Comparison of ENCODE assay signal across 20 cellular contexts in genomic region chr20:37285664-37286374, GRCh38. TPM values are rescaled to one million over a fixed set of nuclear protein-coding genes. Genes with fewer than 3 reads are reported as not detected.
DNase-seq lines count a peak whose midpoint lies in the region; FAIRE-seq and TF ChIP-seq lines count a peak whose summit lies in the region.
"Had no signal": no experiment of that assay in that cellular context is flagged by ENCODE, and none has a peak within 500 bp of the region (broad histone marks: within the 10 kb centered on the region; RNA-seq: fewer than 3 reads in every experiment).

No MANE protein-coding gene starts in this region.

- H2AFZ ChIP-seq in H1 (ENCODE audit: low read length) (no peak overlapping the region), parathyroid adenoma (peak overlapping the region; percentile 57)
- H2AFZ ChIP-seq: PC-9 had no signal

- H3K27me3 Mint-ChIP-seq in type B pancreatic cell, result no peaks in the 10 kb centered on the region

- CTCF ChIA-PET in H1 (lab: Charles Lee; ENCODE audit: partially characterized antibody), result interaction anchor here (0.8 to 8.2 kb wide), 14 partner anchors 12 to 112 kb away, joined by 3 to 91 read pairs (median 4); no protein-coding TSS in a partner anchor

- H3K14ac ChIP-seq in H1 (ENCODE audit: insufficient read length), result no peak overlapping the region

- H3K79me2 ChIP-seq in H1 (ENCODE audit: control insufficient read depth in 1 of 2, insufficient read depth in 2 of 2, low read length in 2 of 2), result peaks cover 0 to 8% of the 10 kb centered on the region in 2 experiments; a peak in 2 of 4 replicates
- peaks cover 3% of the 10 kb centered on the region for H3K79me2 ChIP-seq in parathyroid adenoma

- H2BK5ac ChIP-seq in H1 (ENCODE audit: low read depth, low read length), result no peak overlapping the region

- H3K56ac ChIP-seq in H1 (replicated peaks; ENCODE audit: insufficient read length, low read depth, low read length), result no peak overlapping the region

- H3K36me3 Mint-ChIP-seq in type B pancreatic cell, result no peaks in the 10 kb centered on the region

- H2BK20ac ChIP-seq in H1 (ENCODE audit: low read length), result no peak overlapping the region

- TF ChIP-seq RAD21 in H1 (IDR thresholded peaks at IDR 0.05 in 1 of 2, conservative IDR thresholded peaks at IDR 0.05 in 1 of 2; ENCODE audit: low read depth in 2 of 2, low read length in 2 of 2), result no peak

- H3K4me2 ChIP-seq in H1 (ENCODE audit: insufficient read depth in 1 of 2, low read depth in 2 of 2, low read length in 2 of 2) (no peak overlapping the region), parathyroid adenoma (ENCODE audit: low read length) (no peak overlapping the region)
- H3K4me2 ChIP-seq: PC-9 had no signal

- no peak for TF ChIP-seq EP300 in H1 (IDR thresholded peaks at IDR 0.05; ENCODE audit: borderline replicate concordance in 1 of 2, low read depth in 2 of 2, low read length in 2 of 2)
- no peak for TF ChIP-seq EP300 in sigmoid colon (IDR thresholded peaks at IDR 0.05)

- TF ChIP-seq POLR2A in H1 (IDR thresholded peaks at IDR 0.05; ENCODE audit: control extremely low read depth in 1 of 2, low read depth in 2 of 2, low read length in 2 of 2), result no peak
- no peak for TF ChIP-seq POLR2A in sigmoid colon (IDR thresholded peaks at IDR 0.05)

- H2AK5ac ChIP-seq in H1 (ENCODE audit: low read depth, low read length), result no peak overlapping the region

- H3K4me3 ChIP-seq in H1 (ENCODE audit: extremely low read depth in 1 of 4, insufficient read depth in 2 of 4, low read depth in 3 of 4, low read length in 4 of 4), result no peak overlapping the region
- no peak overlapping the region for H3K4me3 ChIP-seq in parathyroid adenoma (ENCODE audit: low read depth, low read length)
- no peak overlapping the region for H3K4me3 ChIP-seq in sigmoid colon
- H3K4me3 ChIP-seq: PC-9, SJCRH30 had no signal

- FAIRE-seq in H1 (lab: Jason Lieb, UNC), result no peak
- FAIRE-seq: D721Med, H54 had no signal

- peak overlapping the region; percentile 44 for H4K91ac ChIP-seq in H1 (replicated peaks; ENCODE audit: insufficient read length, low read length)

- DNase-seq in HuH-7.5 (ENCODE audit: low spot score), result peak; percentile 44
- DNase-seq in NCI-H345 (lab: John Stamatoyannopoulos, UW), result peak; percentile 76
- DNase-seq in H1 (ENCODE audit: low read depth in 1 of 2, low spot score in 2 of 2), result no peak
- no peak for DNase-seq in type B pancreatic cell (ENCODE audit: extremely low spot score, unreplicated experiment)
- no peak for DNase-seq in HPDE6-E6E7 (ENCODE audit: extremely low spot score)
- DNase-seq in sigmoid colon, result no peak
- DNase-seq: ACHN, MM.1S, NCI-H1092 treated with DMSO at 0.1 percent for 48 hours, NCI-H146, NCI-H2081, NCI-H226, NCI-H526, PC-9, SJCRH30 had no signal

- H3K23ac ChIP-seq in H1 (ENCODE audit: insufficient read length), result no peak overlapping the region

- H3K4ac ChIP-seq in H1 (replicated peaks; ENCODE audit: insufficient read length, low read depth, low read length), result no peak overlapping the region

- no peak overlapping the region for H2BK12ac ChIP-seq in H1 (ENCODE audit: low read depth, low read length)

- H4K8ac ChIP-seq in H1 (ENCODE audit: extremely low read depth, insufficient read depth, low read length), result no peak overlapping the region

- no peak overlapping the region for H3K18ac ChIP-seq in H1 (ENCODE audit: extremely low read depth, low read length)

- H3K4me3 Mint-ChIP-seq in type B pancreatic cell, result no peak overlapping the region

- H3K9me3 Mint-ChIP-seq in type B pancreatic cell, result no peaks in the 10 kb centered on the region

- 89% methylated on average over 12 of the region's 12 CpGs; no CpG with 5 or more reads in 1 of the 2 experiments for WGBS in H1 (ENCODE audit: extremely low coverage in 1 of 2, insufficient coverage in 1 of 2, insufficient read length in 1 of 2, insufficient replicate concordance in 2 of 2, low coverage in 1 of 2, low lambda C conversion rate in 2 of 2, missing lambda C conversion rate in 1 of 2), 2 experiments
- WGBS in sigmoid colon, 2 donors, result 84 to 89% methylated on average over 12 of the region's 12 CpGs

- H3K9ac ChIP-seq in H1 (replicated peaks in 1 of 4; ENCODE audit: extremely low read depth in 1 of 4, low read depth in 3 of 4, low read length in 3 of 4) (peak overlapping the region in 1 of 4 experiments; percentile 26; a peak in 1 of 7 replicates), parathyroid adenoma (no peak overlapping the region)

- no peaks in the 10 kb centered on the region for H3K36me3 ChIP-seq in H1 (ENCODE audit: control insufficient read depth in 2 of 4, insufficient read depth in 4 of 4, low read length in 3 of 4)
- no peaks in the 10 kb centered on the region for H3K36me3 ChIP-seq in parathyroid adenoma (ENCODE audit: control insufficient read depth, insufficient read depth, low read length)
- no peaks in the 10 kb centered on the region for H3K36me3 ChIP-seq in sigmoid colon
- H3K36me3 ChIP-seq: SJCRH30 had no signal

- no peaks in the 10 kb centered on the region for H3K79me1 ChIP-seq in H1 (ENCODE audit: low read depth, low read length)

- H2BK15ac ChIP-seq in H1 (ENCODE audit: low read length), result no peak overlapping the region; the same call in 1 of the 2 replicates

- POLR2A ChIA-PET in H1 (lab: Charles Lee; ENCODE audit: partially characterized antibody), result interaction anchor here (1.0 to 1.4 kb wide), 4 partner anchors 11 to 244 kb away, joined by 3 to 5 read pairs (median 4); no protein-coding TSS in a partner anchor

- TF ChIP-seq CTCF in H1 (IDR thresholded peaks at IDR 0.05; ENCODE audit: control extremely low read depth in 1 of 3, insufficient read depth in 1 of 3, low read depth in 1 of 3, low read length in 3 of 3) (no peak), parathyroid adenoma (IDR thresholded peaks at IDR 0.05) (no peak), type B pancreatic cell (conservative IDR thresholded peaks at IDR 0.05) (no peak), sigmoid colon (IDR thresholded peaks at IDR 0.05) (no peak)

- no peak overlapping the region for H2BK120ac ChIP-seq in H1 (replicated peaks; ENCODE audit: low read depth, low read length)

- no peaks in the 10 kb centered on the region for H3K9me3 ChIP-seq in H1 (ENCODE audit: insufficient read depth in 2 of 2, low read depth in 1 of 2, low read length in 1 of 2)
- H3K9me3 ChIP-seq in parathyroid adenoma (ENCODE audit: control insufficient read depth, low read length), result no peaks in the 10 kb centered on the region
- no peaks in the 10 kb centered on the region for H3K9me3 ChIP-seq in sigmoid colon
- H3K9me3 ChIP-seq: SJCRH30 had no signal

- peaks cover 9% of the 10 kb centered on the region for H3K4me1 Mint-ChIP-seq in type B pancreatic cell (ENCODE audit: unreplicated experiment)

- H4K5ac ChIP-seq in H1 (ENCODE audit: insufficient read length, low read depth, low read length), result no peak overlapping the region

- H3K23me2 ChIP-seq in H1 (ENCODE audit: low read depth, low read length), result 0 out of 2 replicates have a peak, but pooled peaks cover 4% of the 10 kb centered on the region

- no peak overlapping the region for H3K27ac Mint-ChIP-seq in type B pancreatic cell

- H3K4me1 ChIP-seq in H1 (replicated peaks in 1 of 4; ENCODE audit: control insufficient read depth in 3 of 4, insufficient read depth in 4 of 4, low read length in 3 of 4), result peaks cover 0 to 3% (median under 1%) of the 10 kb centered on the region in 4 experiments; a peak in 3 of 7 replicates
- peaks cover 3% of the 10 kb centered on the region for H3K4me1 ChIP-seq in parathyroid adenoma
- H3K4me1 ChIP-seq in sigmoid colon, result peaks cover 0 to 17% (median 12%) of the 10 kb centered on the region in 4 donors

- H3K27ac ChIP-seq in H1 (ENCODE audit: low read depth, low read length) (no peak overlapping the region), parathyroid adenoma (no peak overlapping the region), sigmoid colon (no peak overlapping the region)
- H3K27ac ChIP-seq: C4-2B, PC-9, SJCRH30 had no signal

- intact Hi-C loops in sigmoid colon (cut with DNase I), result no loop called here

- no peaks in the 10 kb centered on the region for H4K20me1 ChIP-seq in H1 (replicated peaks in 1 of 2; ENCODE audit: control insufficient read depth in 1 of 2, insufficient read depth in 2 of 2, low read length in 2 of 2)

- H3K27me3 ChIP-seq in H1 (replicated peaks in 1 of 4; ENCODE audit: control insufficient read depth in 3 of 4, extremely low read depth in 1 of 4, insufficient read depth in 3 of 4, low read length in 3 of 4) (0 out of 7 replicates have a peak, but pooled peaks cover 0 to 4% (median 0%) of the 10 kb centered on the region in 4 experiments), parathyroid adenoma (ENCODE audit: control insufficient read depth, insufficient read depth, low read length) (no peaks in the 10 kb centered on the region), sigmoid colon (no peaks in the 10 kb centered on the region)

TF ChIP-seq in H1, 55 proteins besides CTCF, POLR2A, EP300 and RAD21 (continues in another document):
- TF ChIP-seq BRCA1 (IDR thresholded peaks at IDR 0.05; ENCODE audit: low read depth, low read length), result no peak
- TF ChIP-seq TCF12 (IDR thresholded peaks at IDR 0.05; ENCODE audit: low read depth, low read length), result no peak
- no peak for TF ChIP-seq ZNF274 (IDR thresholded peaks at IDR 0.05; ENCODE audit: borderline replicate concordance, extremely low read depth, low read length)

RNA-seq across cellular contexts. Expression of gene MANBAL, which starts 3.6 kb away (rescaled TPM):
- total RNA-seq in H1 (2021; fragmentation: NEBNext Ultra II Directional; extraction: Animal tissue kit (Norgen Biotek cat#: 25700)), result 42.8 and 44.4 TPM in 2 replicates
- polyA plus RNA-seq in H1 (2011; rRNA removed) (120 and 140 TPM in 2 replicates), sigmoid colon (10 to 100 TPM; 34.2 to 57.1 (median 42.0) TPM)
- 98.6 TPM for polyA plus RNA-seq in H1 (2011; cell fraction: cytosol; rRNA removed)
- 64.4 TPM for polyA plus RNA-seq in H1 (2011; cell fraction: nucleus; rRNA removed)
- polyA plus RNA-seq in H1 (2012, experiment 1 of 2), result 60.6 to 68.4 TPM (median 64.0 TPM) in 4 replicates
- polyA plus RNA-seq in H1 (2012, experiment 2 of 2), result 70.1 TPM
- polyA plus RNA-seq in H1 (2013, experiment 1 of 2), result 48.6 TPM
- polyA plus RNA-seq in H1 (2013, experiment 2 of 2), result 56.1 TPM
- polyA minus RNA-seq in H1 (2011; rRNA and poly(A)+ RNA removed), result 46.6 and 52.2 TPM in 2 replicates
- 22.8 TPM for polyA minus RNA-seq in H1 (2011; cell fraction: cytosol; rRNA and poly(A)+ RNA removed)
- polyA minus RNA-seq in H1 (2011; cell fraction: nucleus; rRNA and poly(A)+ RNA removed), result 16.5 TPM
- total RNA-seq in type B pancreatic cell (ENCODE audit: low replicate concordance) (35.5 and 40.4 TPM in 2 replicates), sigmoid colon (10 to 100 TPM; 30.4 to 68.5 (median 58.2) TPM)

RNA-seq across cellular contexts. Expression of gene GHRH, which starts 24.2 kb away (rescaled TPM):
- not detected in 2 replicates for total RNA-seq in H1 (2021; fragmentation: NEBNext Ultra II Directional; extraction: Animal tissue kit (Norgen Biotek cat#: 25700))
- not detected in 2 replicates for polyA plus RNA-seq in H1 (2011; rRNA removed)
- not detected for polyA plus RNA-seq in H1 (2011; cell fraction: cytosol; rRNA removed)
- polyA plus RNA-seq in H1 (2011; cell fraction: nucleus; rRNA removed), result not detected
- not detected in 4 replicates for polyA plus RNA-seq in H1 (2012, experiment 1 of 2)
- not detected for polyA plus RNA-seq in H1 (2012, experiment 2 of 2)
- polyA plus RNA-seq in H1 (2013, experiment 1 of 2), result not detected
- polyA plus RNA-seq in H1 (2013, experiment 2 of 2), result not detected
- not detected in 2 replicates for polyA minus RNA-seq in H1 (2011; rRNA and poly(A)+ RNA removed)
- not detected for polyA minus RNA-seq in H1 (2011; cell fraction: cytosol; rRNA and poly(A)+ RNA removed)
- not detected for polyA minus RNA-seq in H1 (2011; cell fraction: nucleus; rRNA and poly(A)+ RNA removed)
- 0.77 and 3.9 TPM in 2 replicates for total RNA-seq in type B pancreatic cell (ENCODE audit: low replicate concordance)
- not detected for total RNA-seq in sigmoid colon
- not detected for polyA plus RNA-seq in sigmoid colon
- total RNA-seq: LHCN-M2, PC-9, SJCRH30 had no signal

Comparison
In these comparisons a context has a peak if more than half of its experiments do, and no peak if none do; other contexts are left out.
1. DNase-seq: peak in HuH-7.5 (single experiment) and NCI-H345 (single experiment); none in H1 (0 of 2), type B pancreatic cell (single experiment), HPDE6-E6E7 (single experiment) and sigmoid colon (single experiment).